ENCODE assay signal across 20 cellular contexts in the genomic region with DNA sequence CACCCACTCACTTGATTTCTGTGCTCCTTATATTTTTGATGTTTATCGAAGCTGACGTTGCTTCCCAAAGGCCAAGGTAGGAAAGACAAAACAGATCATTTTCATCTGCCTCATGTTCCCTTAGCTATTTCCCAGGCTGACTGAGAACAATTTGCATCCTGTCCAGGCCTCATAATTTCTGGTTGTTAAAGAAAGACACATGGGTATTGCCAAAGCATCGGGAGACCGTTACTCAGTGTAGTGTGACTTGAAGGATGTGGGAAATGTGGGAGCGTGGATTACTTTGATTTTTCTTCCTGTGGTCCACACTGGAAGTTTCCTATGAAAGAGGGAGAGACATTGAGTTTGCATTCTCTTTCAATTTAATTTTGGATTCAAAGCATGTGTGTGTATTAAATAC.
"Had no signal": no experiment of that assay in that cellular context is flagged by ENCODE, and none has a peak within 500 bp of the region (broad histone marks: within the 10 kb centered on the region; RNA-seq: fewer than 3 reads in every experiment).

No MANE protein-coding gene starts in this region.

- ATAC-seq: left ventricle myocardium superior; natural killer cell; stimulated activated naive CD8-positive, alpha-beta T cell treated with anti-CD3 and anti-CD28 coated beads, Interleukin-15, Interleukin-2, amounts not matched to agents 100 U/mL and 50 U/mL, for 24 hours; upper lobe of right lung; WTC11 had no signal

- H3K27ac ChIP-seq: breast epithelium, colonic mucosa, dorsolateral prefrontal cortex, gastrocnemius medialis, ovary, prostate gland, thyroid gland, upper lobe of right lung had no signal

- H3K4me3 ChIP-seq: breast epithelium, colonic mucosa, dorsolateral prefrontal cortex, gastrocnemius medialis, ovary, prostate gland, thyroid gland, upper lobe of right lung had no signal

- H3K4me1 ChIP-seq: breast epithelium, colonic mucosa had no signal

- H3K27me3 ChIP-seq: breast epithelium, colonic mucosa, dorsolateral prefrontal cortex, gastrocnemius medialis, ovary, thyroid gland, upper lobe of right lung had no signal

- DNase-seq: activated naive CD4-positive, alpha-beta T cell; activated T-cell treated with anti-CD3 and anti-CD28 coated beads, Interleukin-2, amount 50 U/mL, for 1 hour; colonic mucosa; dorsolateral prefrontal cortex; gastrocnemius medialis; hypothalamus; left ventricle myocardium superior; mammary epithelial cell; natural killer cell; ovary; stimulated activated CD4-positive, alpha-beta T cell treated with anti-CD3 and anti-CD28 coated beads, Interleukin-12 subunit alpha, Interleukin-12 subunit beta, amount 100 ng/mL, for 4 hours; stimulated activated CD4-positive, alpha-beta T cell treated with anti-CD3 and anti-CD28 coated beads, Interleukin-4, amount 100 ng/mL, for 4 hours; stimulated activated naive CD8-positive, alpha-beta T cell treated with anti-CD3 and anti-CD28 coated beads, Interleukin-15, Interleukin-2, amounts not matched to agents 100 U/mL and 50 U/mL, for 24 hours; substantia nigra; T1000; thyroid gland; upper lobe of right lung had no signal

- H3K36me3 ChIP-seq: breast epithelium, colonic mucosa, gastrocnemius medialis, ovary, prostate gland, thyroid gland, upper lobe of right lung had no signal

- H3K9me3 ChIP-seq: breast epithelium, colonic mucosa, gastrocnemius medialis, ovary, prostate gland, thyroid gland, upper lobe of right lung had no signal
